Comparison of ENCODE assay signal across 10 cellular contexts in genomic region chr19:55114566-55115145, GRCh38. TPM values are rescaled to one million over a fixed set of nuclear protein-coding genes. Genes with fewer than 3 reads are reported as not detected.
A peak's percentile ranks its signal among the peaks of the same experiment; 100 is the strongest.
DNase-seq lines count a peak whose midpoint lies in the region; ATAC-seq and TF ChIP-seq lines count a peak whose summit lies in the region.
"Had no signal": no experiment of that assay in that cellular context is flagged by ENCODE, and none has a peak within 500 bp of the region (broad histone marks: within the 10 kb centered on the region; RNA-seq: fewer than 3 reads in every experiment).

No MANE protein-coding gene starts in this region.

- peaks cover 3% of the 10 kb centered on the region; the same call in 1 of the 2 replicates for H3K9me3 ChIP-seq in AG04450 (ENCODE audit: control insufficient read depth, insufficient read depth, low read length)
- H3K9me3 ChIP-seq in HEK293 (ENCODE audit: control insufficient read depth, insufficient read depth, low read depth, low read length): no peaks in the 10 kb centered on the region
- no peaks in the 10 kb centered on the region for H3K9me3 ChIP-seq in duodenal mucosa (ENCODE audit: control insufficient read depth in 1 of 2, low read length in 2 of 2)
- H3K9me3 ChIP-seq: mucosa of descending colon had no signal

- peaks cover 0 to 24% of the 10 kb centered on the region in 2 experiments; a peak in 2 of 3 replicates for H3K36me3 ChIP-seq in HEK293 (ENCODE audit: control insufficient read depth in 2 of 2, insufficient read depth in 1 of 2, low read length in 2 of 2)
- H3K36me3 ChIP-seq in duodenal mucosa (ENCODE audit: control insufficient read depth in 1 of 2, insufficient read depth in 2 of 2, low read length in 2 of 2): peaks cover 13 to 18% of the 10 kb centered on the region in 2 donors

- H3K27me3 ChIP-seq in AG04450 (ENCODE audit: control insufficient read depth, insufficient read depth, low read length) (no peaks in the 10 kb centered on the region), duodenal mucosa (ENCODE audit: control insufficient read depth in 1 of 2, insufficient read depth in 2 of 2, low read length in 2 of 2) (no peaks in the 10 kb centered on the region)

- TF ChIP-seq CTCF in AG04450 (IDR thresholded peaks at IDR 0.05; ENCODE audit: low read depth, low read length): no peak
- TF ChIP-seq CTCF in HEK293 (tag by site-specific recombination; IDR thresholded peaks at IDR 0.05): no peak
- no peak for TF ChIP-seq CTCF in neural crest cell (conservative IDR thresholded peaks at IDR 0.05)

- H3K4me1 ChIP-seq in HEK293 (ENCODE audit: control insufficient read depth, insufficient read depth, low read length) (peaks cover 18% of the 10 kb centered on the region), duodenal mucosa (ENCODE audit: control insufficient read depth in 1 of 2, insufficient read depth in 2 of 2, low read length in 2 of 2) (peaks cover 25 to 42% of the 10 kb centered on the region in 2 donors)

- H3K27me3 Mint-ChIP-seq in neural crest cell (ENCODE audit: low read depth): peaks cover 4% of the 10 kb centered on the region

- H3K9ac ChIP-seq in duodenal mucosa (ENCODE audit: low read depth in 1 of 2, low read length in 2 of 2): peak overlapping the region; percentile 33 to 38

- H3K27ac Mint-ChIP-seq in neural crest cell (ENCODE audit: unreplicated experiment): no peak overlapping the region

- POLR2A ChIA-PET in AG04450 (lab: Yijun Ruan, JAX): no interaction called here
- POLR2A ChIA-PET in HEK293 (lab: Yijun Ruan, JAX): interaction anchor here (1.5 kb wide), 1 partner anchor 46 kb away, joined by 4 read pairs; no protein-coding TSS in a partner anchor

- peaks cover 44% of the 10 kb centered on the region for H3K4me1 Mint-ChIP-seq in neural crest cell

- no peak overlapping the region for H3K4me3 ChIP-seq in AG04450 (ENCODE audit: low read depth, low read length)
- no peak overlapping the region for H3K4me3 ChIP-seq in HEK293 (ENCODE audit: low read depth, low read length)
- H3K4me3 ChIP-seq in duodenal mucosa (ENCODE audit: low read depth in 1 of 2, low read length in 2 of 2): no peak overlapping the region
- H3K4me3 ChIP-seq: mucosa of descending colon had no signal

- H3K9me3 Mint-ChIP-seq in neural crest cell: no peaks in the 10 kb centered on the region

- peak overlapping the region; percentile 31 for H3K27ac ChIP-seq in AG04450 (ENCODE audit: low read depth, low read length)
- H3K27ac ChIP-seq in HEK293 (ENCODE audit: extremely low read depth, low read depth, low read length): no peak overlapping the region
- peak overlapping the region; percentile 32 for H3K27ac ChIP-seq in duodenal mucosa (ENCODE audit: low read depth, low read length)

- CTCF ChIA-PET in AG04450 (lab: Charles Lee) (interaction anchor here (1.5 kb wide), 1 partner anchor 26 kb away, joined by 4 read pairs; no protein-coding TSS in a partner anchor), HEK293 (lab: Yijun Ruan, JAX) (interaction anchor here (0.9 to 4.6 kb wide), 4 partner anchors 18 to 145 kb away, joined by 3 to 26 read pairs (median 6); no protein-coding TSS in a partner anchor)

- ATAC-seq in HG03520 (IDR thresholded peaks at IDR 0.05; ENCODE audit: unreplicated experiment) (no peak), HG03280 (IDR thresholded peaks at IDR 0.05; ENCODE audit: unreplicated experiment) (no peak), GM18909 (IDR thresholded peaks at IDR 0.05; ENCODE audit: poor library complexity, unreplicated experiment) (no peak)
- ATAC-seq: mucosa of descending colon had no signal

- H3K4me3 Mint-ChIP-seq in neural crest cell: peak overlapping the region; percentile 92

- H3K36me3 Mint-ChIP-seq in neural crest cell (ENCODE audit: low read depth): no peaks in the 10 kb centered on the region

- DNase-seq in AG04450 (ENCODE audit: low read depth, low spot score): no peak
- DNase-seq in neural crest cell (ENCODE audit: low read depth, low spot score): no peak
- no peak for DNase-seq in NCI-H1436 treated with DMSO at 0.1 percent for 48 hours (lab: John Stamatoyannopoulos, UW)
- DNase-seq: NCI-H446 had no signal

TF ChIP-seq in HEK293, 187 proteins besides CTCF, POLR2A, EP300 and RAD21:
- TF ChIP-seq ZBTB10 (tag by site-specific recombination; IDR thresholded peaks at IDR 0.05) (0 out of 2 replicates have a peak, but pooled peaks have one; percentile 33), ZNF169 (tag by site-specific recombination; IDR thresholded peaks at IDR 0.05) (no peak)

RNA-seq across cellular contexts. Expression of gene PPP1R12C, which starts 2.8 kb away (rescaled TPM):
- polyA plus RNA-seq in AG04450 (2011; rRNA removed): 24.2 and 30.0 TPM in 2 replicates
- 20.9 and 28.2 TPM in 2 replicates for polyA minus RNA-seq in AG04450 (2011; rRNA and poly(A)+ RNA removed)
- 107 and 108 TPM in 2 replicates for total RNA-seq in neural crest cell

RNA-seq across cellular contexts. Expression of gene TNNT1, which starts 34.4 kb away (rescaled TPM):
- polyA plus RNA-seq in AG04450 (2011; rRNA removed): 2.8 and 3.3 TPM in 2 replicates
- 0.87 and 0.92 TPM in 2 replicates for polyA minus RNA-seq in AG04450 (2011; rRNA and poly(A)+ RNA removed)
- total RNA-seq in neural crest cell: 1.1 TPM in 1 of 2 replicates, not detected in the other

RNA-seq across cellular contexts. Expression of gene EPS8L1, which starts 39.0 kb away (rescaled TPM):
- 1.5 and 2.3 TPM in 2 replicates for polyA plus RNA-seq in AG04450 (2011; rRNA removed)
- polyA minus RNA-seq in AG04450 (2011; rRNA and poly(A)+ RNA removed): 1.2 and 2.0 TPM in 2 replicates
- 22.4 TPM in 2 replicates for total RNA-seq in neural crest cell

RNA-seq across cellular contexts. Expression of gene TNNI3, which starts 42.9 kb away (rescaled TPM):
- 0.20 and 0.21 TPM in 2 replicates for polyA plus RNA-seq in AG04450 (2011; rRNA removed)
- polyA minus RNA-seq in AG04450 (2011; rRNA and poly(A)+ RNA removed): 0.61 TPM in 1 of 2 replicates, not detected in the other
- 5.4 and 6.5 TPM in 2 replicates for total RNA-seq in neural crest cell

RNA-seq across cellular contexts. Expression of gene RDH13, which starts 51.7 kb away (rescaled TPM):
- 3.1 and 4.5 TPM in 2 replicates for polyA plus RNA-seq in AG04450 (2011; rRNA removed)
- 4.0 and 7.5 TPM in 2 replicates for polyA minus RNA-seq in AG04450 (2011; rRNA and poly(A)+ RNA removed)
- total RNA-seq in neural crest cell: 19.9 and 20.4 TPM in 2 replicates
